In the genomic region with DNA sequence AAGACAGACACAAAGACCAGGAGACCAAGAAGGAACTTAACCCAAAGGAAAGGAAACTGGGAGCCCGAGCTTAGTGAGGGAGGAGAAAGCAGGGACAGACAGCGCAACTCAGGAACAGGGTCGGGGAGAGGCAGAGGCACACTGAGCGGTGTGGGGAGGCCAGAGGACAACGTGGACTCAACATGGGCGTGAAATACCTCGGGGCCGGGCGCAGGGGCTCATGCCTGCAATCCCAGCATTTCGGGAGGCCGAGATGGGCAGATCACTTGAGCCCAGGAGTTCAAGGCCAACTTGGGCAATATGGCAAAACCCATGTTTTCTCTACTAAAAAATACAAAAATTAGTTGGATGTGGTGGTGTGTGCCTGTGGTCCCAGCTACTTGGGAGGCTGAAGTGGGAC, we compare ENCODE assay signal across 25 cellular contexts.
"Had no signal": no experiment of that assay in that cellular context is flagged by ENCODE, and none has a peak within 500 bp of the region (broad histone marks: within the 10 kb centered on the region; RNA-seq: fewer than 3 reads in every experiment).

No MANE protein-coding gene starts in this region.

- H3K9me3 Mint-ChIP-seq: endodermal cell; naive thymus-derived CD8-positive, alpha-beta T cell; nephron progenitor cell; stimulated activated effector memory CD8-positive, alpha-beta T cell treated with anti-CD3 and anti-CD28 coated beads, Interleukin-12 subunit alpha, Interleukin-12 subunit beta, amount 100 ng/mL, for 72 hours had no signal

- H3K4me3 Mint-ChIP-seq: endodermal cell; naive thymus-derived CD8-positive, alpha-beta T cell; nephron progenitor cell; stimulated activated effector memory CD8-positive, alpha-beta T cell treated with anti-CD3 and anti-CD28 coated beads, Interleukin-12 subunit alpha, Interleukin-12 subunit beta, amount 100 ng/mL, for 72 hours had no signal

- DNase-seq: cerebellar nuclear complex; cortex of kidney; dorsolateral prefrontal cortex; effector CD4-positive, alpha-beta T cell; endodermal cell; foreskin keratinocyte; glutamatergic neuron; heart right ventricle; hippocampal formation; left cardiac atrium; left ventricle myocardium superior; lower lobe of right lung; naive thymus-derived CD8-positive, alpha-beta T cell; nephron progenitor cell; occipital lobe; stimulated activated CD4-positive, alpha-beta T cell treated with anti-CD3 and anti-CD28 coated beads, Interleukin-2, amount 100 ng/mL, for 24 hours; stimulated activated CD4-positive, alpha-beta T cell treated with anti-CD3 and anti-CD28 coated beads, Interleukin-4, amount 100 ng/mL, for 24 hours; stimulated activated naive CD4-positive, alpha-beta T cell treated with Interleukin-2 at 50 U/mL for 16 hours; stomach; thyroid gland; trophoblast cell had no signal

- H3K36me3 ChIP-seq: esophagus muscularis mucosa, heart right ventricle, lower lobe of right lung, pancreas, stomach, thyroid gland had no signal

- H3K4me3 ChIP-seq: dorsolateral prefrontal cortex, esophagus muscularis mucosa, heart right ventricle, lower lobe of right lung, pancreas, stomach, thyroid gland had no signal

- H3K36me3 Mint-ChIP-seq: naive thymus-derived CD8-positive, alpha-beta T cell; stimulated activated effector memory CD8-positive, alpha-beta T cell treated with anti-CD3 and anti-CD28 coated beads, Interleukin-12 subunit alpha, Interleukin-12 subunit beta, amount 100 ng/mL, for 72 hours had no signal

- H3K27ac Mint-ChIP-seq: endodermal cell; naive thymus-derived CD8-positive, alpha-beta T cell; nephron progenitor cell; stimulated activated effector memory CD8-positive, alpha-beta T cell treated with anti-CD3 and anti-CD28 coated beads, Interleukin-12 subunit alpha, Interleukin-12 subunit beta, amount 100 ng/mL, for 72 hours had no signal

- H3K27ac ChIP-seq: dorsolateral prefrontal cortex, esophagus muscularis mucosa, foreskin keratinocyte, lower lobe of right lung, pancreas, stomach, thyroid gland had no signal

- H3K9me3 ChIP-seq: esophagus muscularis mucosa, heart right ventricle, lower lobe of right lung, pancreas, stomach, thyroid gland had no signal

- H3K27me3 ChIP-seq: dorsolateral prefrontal cortex, esophagus muscularis mucosa, pancreas, stomach, thyroid gland had no signal

- ATAC-seq: foreskin keratinocyte; heart right ventricle; left cardiac atrium; lower lobe of right lung; naive thymus-derived CD8-positive, alpha-beta T cell; pancreas; sciatic nerve; stimulated activated effector memory CD8-positive, alpha-beta T cell treated with anti-CD3 and anti-CD28 coated beads, Interleukin-12 subunit alpha, Interleukin-12 subunit beta, amount 100 ng/mL, for 72 hours had no signal
